In the genomic region with DNA sequence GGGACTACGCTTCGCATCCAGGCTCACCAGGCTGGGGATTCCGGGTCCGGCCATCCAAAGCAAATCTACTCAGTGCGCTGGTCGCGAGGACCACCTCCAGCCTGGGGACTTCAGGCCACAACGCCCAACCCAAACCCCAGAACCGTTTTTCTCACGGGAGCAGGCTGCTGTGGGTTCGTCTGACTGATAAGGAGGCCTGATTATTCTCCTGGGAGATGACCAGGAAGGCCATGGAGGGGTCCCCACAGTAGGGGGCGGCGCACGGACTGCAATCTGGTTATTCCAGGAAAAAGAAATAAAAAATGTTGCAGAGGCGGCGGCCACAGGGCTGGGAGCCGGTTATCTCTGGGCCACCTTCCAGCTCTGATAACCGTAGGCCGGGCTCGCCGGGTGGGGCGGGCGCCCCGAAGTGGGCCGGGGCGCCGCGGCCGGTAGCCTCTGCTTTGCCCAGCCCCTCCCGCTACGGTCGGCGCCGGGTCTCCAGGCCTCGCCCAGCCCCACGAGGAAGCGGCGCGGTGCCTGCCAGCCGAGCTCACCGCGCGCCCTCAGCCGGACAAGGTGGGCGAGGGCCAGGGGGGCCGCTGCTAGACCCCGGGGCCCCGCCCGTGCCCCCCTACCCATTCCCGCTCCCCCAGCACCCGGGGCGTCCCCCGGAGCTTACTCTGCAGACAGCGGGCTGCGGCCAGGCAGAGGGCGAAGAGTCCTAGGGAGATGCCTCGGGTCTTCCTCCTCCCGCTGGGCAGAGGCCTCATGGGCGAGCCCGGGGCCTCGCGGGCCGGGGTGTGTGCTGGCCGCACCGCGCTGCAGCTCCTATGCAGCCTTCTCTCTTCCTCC, we compare ENCODE assay signal across 1 cellular context.
TF ChIP-seq lines count a peak whose summit lies in the region.

No MANE protein-coding gene starts in this region.

TF ChIP-seq in K562, 482 proteins besides CTCF, POLR2A, EP300 and RAD21 (continued from another document and continues in another):
- 0 out of 4 replicates have a peak, but pooled peaks of 1 of the 2 experiments have one; percentile 20 for TF ChIP-seq UBTF (IDR thresholded peaks at IDR 0.05; ENCODE audit: borderline replicate concordance in 1 of 2, low read depth in 2 of 2, low read length in 2 of 2)
- TF ChIP-seq PTTG1 (tag; IDR thresholded peaks at IDR 0.05; ENCODE audit: low read depth) = no peak
- TF ChIP-seq TEAD1 (CRISPR knock-in tag; IDR thresholded peaks at IDR 0.05) = no peak
- no peak for TF ChIP-seq ZNF324 (CRISPR knock-in tag; IDR thresholded peaks at IDR 0.05)
- TF ChIP-seq HMGN3 (IDR thresholded peaks at IDR 0.05; ENCODE audit: borderline replicate concordance, extremely low read depth, insufficient read length, low read depth, low read length) = peak; percentile 26
- no peak for TF ChIP-seq SRF (CRISPR knock-in tag; IDR thresholded peaks at IDR 0.05)
- TF ChIP-seq, protein P1, sequence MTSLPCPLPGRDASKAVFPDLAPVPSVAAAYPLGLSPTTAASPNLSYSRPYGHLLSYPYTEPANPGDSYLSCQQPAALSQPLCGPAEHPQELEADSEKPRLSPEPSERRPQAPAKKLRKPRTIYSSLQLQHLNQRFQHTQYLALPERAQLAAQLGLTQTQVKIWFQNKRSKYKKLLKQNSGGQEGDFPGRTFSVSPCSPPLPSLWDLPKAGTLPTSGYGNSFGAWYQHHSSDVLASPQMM (CRISPR knock-in tag; IDR thresholded peaks at IDR 0.05) = no peak
- no peak for TF ChIP-seq ZNF717 (CRISPR knock-in tag; IDR thresholded peaks at IDR 0.05)
- no peak for TF ChIP-seq THRAP3 (IDR thresholded peaks at IDR 0.05; ENCODE audit: borderline replicate concordance)
- no peak for TF ChIP-seq SMAD2 (IDR thresholded peaks at IDR 0.05; ENCODE audit: low read depth, low read length)
- peak; percentile 54 for TF ChIP-seq CBFA2T3 (IDR thresholded peaks at IDR 0.05)
- TF ChIP-seq ZNF695 (CRISPR knock-in tag; IDR thresholded peaks at IDR 0.05) = no peak
- TF ChIP-seq PTBP1 (IDR thresholded peaks at IDR 0.05; ENCODE audit: low read depth, low read length) = no peak
- no peak for TF ChIP-seq RUNX1 (IDR thresholded peaks at IDR 0.05; ENCODE audit: low read depth)
- TF ChIP-seq NR2C1 (IDR thresholded peaks at IDR 0.05) = no peak
- no peak for TF ChIP-seq NR2C1 (tag; IDR thresholded peaks at IDR 0.05)
- TF ChIP-seq ZC3H8 (IDR thresholded peaks at IDR 0.05) = no peak
- no peak for TF ChIP-seq MGA (IDR thresholded peaks at IDR 0.05)
- peak in 1 of 2 experiments; percentile 67; a peak in 3 of 4 replicates for TF ChIP-seq RCOR1 (IDR thresholded peaks at IDR 0.05; ENCODE audit: borderline replicate concordance in 1 of 2, low read depth in 2 of 2, low read length in 2 of 2)
- TF ChIP-seq LCOR (CRISPR knock-in tag; IDR thresholded peaks at IDR 0.05) = no peak
- TF ChIP-seq, protein P2, sequence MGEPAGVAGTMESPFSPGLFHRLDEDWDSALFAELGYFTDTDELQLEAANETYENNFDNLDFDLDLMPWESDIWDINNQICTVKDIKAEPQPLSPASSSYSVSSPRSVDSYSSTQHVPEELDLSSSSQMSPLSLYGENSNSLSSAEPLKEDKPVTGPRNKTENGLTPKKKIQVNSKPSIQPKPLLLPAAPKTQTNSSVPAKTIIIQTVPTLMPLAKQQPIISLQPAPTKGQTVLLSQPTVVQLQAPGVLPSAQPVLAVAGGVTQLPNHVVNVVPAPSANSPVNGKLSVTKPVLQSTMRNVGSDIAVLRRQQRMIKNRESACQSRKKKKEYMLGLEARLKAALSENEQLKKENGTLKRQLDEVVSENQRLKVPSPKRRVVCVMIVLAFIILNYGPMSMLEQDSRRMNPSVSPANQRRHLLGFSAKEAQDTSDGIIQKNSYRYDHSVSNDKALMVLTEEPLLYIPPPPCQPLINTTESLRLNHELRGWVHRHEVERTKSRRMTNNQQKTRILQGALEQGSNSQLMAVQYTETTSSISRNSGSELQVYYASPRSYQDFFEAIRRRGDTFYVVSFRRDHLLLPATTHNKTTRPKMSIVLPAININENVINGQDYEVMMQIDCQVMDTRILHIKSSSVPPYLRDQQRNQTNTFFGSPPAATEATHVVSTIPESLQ (CRISPR knock-in tag; IDR thresholded peaks at IDR 0.05) = no peak
- TF ChIP-seq, protein P3, sequence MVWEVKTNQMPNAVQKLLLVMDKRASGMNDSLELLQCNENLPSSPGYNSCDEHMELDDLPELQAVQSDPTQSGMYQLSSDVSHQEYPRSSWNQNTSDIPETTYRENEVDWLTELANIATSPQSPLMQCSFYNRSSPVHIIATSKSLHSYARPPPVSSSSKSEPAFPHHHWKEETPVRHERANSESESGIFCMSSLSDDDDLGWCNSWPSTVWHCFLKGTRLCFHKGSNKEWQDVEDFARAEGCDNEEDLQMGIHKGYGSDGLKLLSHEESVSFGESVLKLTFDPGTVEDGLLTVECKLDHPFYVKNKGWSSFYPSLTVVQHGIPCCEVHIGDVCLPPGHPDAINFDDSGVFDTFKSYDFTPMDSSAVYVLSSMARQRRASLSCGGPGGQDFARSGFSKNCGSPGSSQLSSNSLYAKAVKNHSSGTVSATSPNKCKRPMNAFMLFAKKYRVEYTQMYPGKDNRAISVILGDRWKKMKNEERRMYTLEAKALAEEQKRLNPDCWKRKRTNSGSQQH (CRISPR knock-in tag; IDR thresholded peaks at IDR 0.05) = no peak
- no peak for TF ChIP-seq SIX5 (IDR thresholded peaks at IDR 0.05; ENCODE audit: borderline replicate concordance in 1 of 2, insufficient read depth in 1 of 2, low read depth in 1 of 2, low read length in 2 of 2)
- TF ChIP-seq, protein P4, sequence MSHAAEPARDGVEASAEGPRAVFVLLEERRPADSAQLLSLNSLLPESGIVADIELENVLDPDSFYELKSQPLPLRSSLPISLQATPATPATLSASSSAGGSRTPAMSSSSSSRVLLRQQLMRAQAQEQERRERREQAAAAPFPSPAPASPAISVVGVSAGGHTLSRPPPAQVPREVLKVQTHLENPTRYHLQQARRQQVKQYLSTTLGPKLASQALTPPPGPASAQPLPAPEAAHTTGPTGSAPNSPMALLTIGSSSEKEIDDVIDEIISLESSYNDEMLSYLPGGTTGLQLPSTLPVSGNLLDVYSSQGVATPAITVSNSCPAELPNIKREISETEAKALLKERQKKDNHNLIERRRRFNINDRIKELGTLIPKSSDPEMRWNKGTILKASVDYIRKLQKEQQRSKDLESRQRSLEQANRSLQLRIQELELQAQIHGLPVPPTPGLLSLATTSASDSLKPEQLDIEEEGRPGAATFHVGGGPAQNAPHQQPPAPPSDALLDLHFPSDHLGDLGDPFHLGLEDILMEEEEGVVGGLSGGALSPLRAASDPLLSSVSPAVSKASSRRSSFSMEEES (CRISPR knock-in tag; IDR thresholded peaks at IDR 0.05) = no peak
- no peak for TF ChIP-seq THRB (CRISPR knock-in tag; conservative IDR thresholded peaks at IDR 0.05)
- TF ChIP-seq ZNF174 (CRISPR knock-in tag; IDR thresholded peaks at IDR 0.05) = no peak
- no peak for TF ChIP-seq ZNF165 (CRISPR knock-in tag; IDR thresholded peaks at IDR 0.05; ENCODE audit: borderline replicate concordance)
- no peak for TF ChIP-seq PRPF4 (IDR thresholded peaks at IDR 0.05; ENCODE audit: insufficient read depth, low read depth, low read length, poor library complexity, severe bottlenecking)
- no peak for TF ChIP-seq ZSCAN29 (IDR thresholded peaks at IDR 0.05)
- TF ChIP-seq ZNF274 (IDR thresholded peaks at IDR 0.05; ENCODE audit: borderline replicate concordance, low read depth, low read length) = no peak
- TF ChIP-seq, protein P5, sequence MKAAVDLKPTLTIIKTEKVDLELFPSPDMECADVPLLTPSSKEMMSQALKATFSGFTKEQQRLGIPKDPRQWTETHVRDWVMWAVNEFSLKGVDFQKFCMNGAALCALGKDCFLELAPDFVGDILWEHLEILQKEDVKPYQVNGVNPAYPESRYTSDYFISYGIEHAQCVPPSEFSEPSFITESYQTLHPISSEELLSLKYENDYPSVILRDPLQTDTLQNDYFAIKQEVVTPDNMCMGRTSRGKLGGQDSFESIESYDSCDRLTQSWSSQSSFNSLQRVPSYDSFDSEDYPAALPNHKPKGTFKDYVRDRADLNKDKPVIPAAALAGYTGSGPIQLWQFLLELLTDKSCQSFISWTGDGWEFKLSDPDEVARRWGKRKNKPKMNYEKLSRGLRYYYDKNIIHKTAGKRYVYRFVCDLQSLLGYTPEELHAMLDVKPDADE (conservative IDR thresholded peaks at IDR 0.05; ENCODE audit: control insufficient read depth, low read depth, low read length) = no peak
- TF ChIP-seq HEY1 (CRISPR knock-in tag; IDR thresholded peaks at IDR 0.05; ENCODE audit: borderline replicate concordance) = no peak
